Comparison of ENCODE assay signal across 1 cellular context in genomic region chr2:68937346-68938055, GRCh38.
TF ChIP-seq lines count a peak whose summit lies in the region.

No MANE protein-coding gene starts in this region.

TF ChIP-seq in SK-N-SH treated with all-trans-retinoic acid at 6 μM for 48 hours, 23 proteins besides CTCF, POLR2A, EP300 and RAD21 (continued from another document):
- TF ChIP-seq, protein P1, sequence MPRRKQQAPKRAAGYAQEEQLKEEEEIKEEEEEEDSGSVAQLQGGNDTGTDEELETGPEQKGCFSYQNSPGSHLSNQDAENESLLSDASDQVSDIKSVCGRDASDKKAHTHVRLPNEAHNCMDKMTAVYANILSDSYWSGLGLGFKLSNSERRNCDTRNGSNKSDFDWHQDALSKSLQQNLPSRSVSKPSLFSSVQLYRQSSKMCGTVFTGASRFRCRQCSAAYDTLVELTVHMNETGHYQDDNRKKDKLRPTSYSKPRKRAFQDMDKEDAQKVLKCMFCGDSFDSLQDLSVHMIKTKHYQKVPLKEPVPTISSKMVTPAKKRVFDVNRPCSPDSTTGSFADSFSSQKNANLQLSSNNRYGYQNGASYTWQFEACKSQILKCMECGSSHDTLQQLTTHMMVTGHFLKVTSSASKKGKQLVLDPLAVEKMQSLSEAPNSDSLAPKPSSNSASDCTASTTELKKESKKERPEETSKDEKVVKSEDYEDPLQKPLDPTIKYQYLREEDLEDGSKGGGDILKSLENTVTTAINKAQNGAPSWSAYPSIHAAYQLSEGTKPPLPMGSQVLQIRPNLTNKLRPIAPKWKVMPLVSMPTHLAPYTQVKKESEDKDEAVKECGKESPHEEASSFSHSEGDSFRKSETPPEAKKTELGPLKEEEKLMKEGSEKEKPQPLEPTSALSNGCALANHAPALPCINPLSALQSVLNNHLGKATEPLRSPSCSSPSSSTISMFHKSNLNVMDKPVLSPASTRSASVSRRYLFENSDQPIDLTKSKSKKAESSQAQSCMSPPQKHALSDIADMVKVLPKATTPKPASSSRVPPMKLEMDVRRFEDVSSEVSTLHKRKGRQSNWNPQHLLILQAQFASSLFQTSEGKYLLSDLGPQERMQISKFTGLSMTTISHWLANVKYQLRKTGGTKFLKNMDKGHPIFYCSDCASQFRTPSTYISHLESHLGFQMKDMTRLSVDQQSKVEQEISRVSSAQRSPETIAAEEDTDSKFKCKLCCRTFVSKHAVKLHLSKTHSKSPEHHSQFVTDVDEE (CRISPR knock-in tag; IDR thresholded peaks at IDR 0.05) = no peak
- TF ChIP-seq TOX (CRISPR knock-in tag; IDR thresholded peaks at IDR 0.05; ENCODE audit: borderline replicate concordance) = no peak
- no peak for TF ChIP-seq SNAI2 (CRISPR knock-in tag; IDR thresholded peaks at IDR 0.05)
- no peak for TF ChIP-seq ARNTL (CRISPR knock-in tag; IDR thresholded peaks at IDR 0.05; ENCODE audit: borderline replicate concordance, low read depth)
- no peak for TF ChIP-seq CREB5 (CRISPR knock-in tag; IDR thresholded peaks at IDR 0.05; ENCODE audit: low read depth)
- TF ChIP-seq ESRRG (CRISPR knock-in tag; IDR thresholded peaks at IDR 0.05) = no peak
- TF ChIP-seq, protein P2, sequence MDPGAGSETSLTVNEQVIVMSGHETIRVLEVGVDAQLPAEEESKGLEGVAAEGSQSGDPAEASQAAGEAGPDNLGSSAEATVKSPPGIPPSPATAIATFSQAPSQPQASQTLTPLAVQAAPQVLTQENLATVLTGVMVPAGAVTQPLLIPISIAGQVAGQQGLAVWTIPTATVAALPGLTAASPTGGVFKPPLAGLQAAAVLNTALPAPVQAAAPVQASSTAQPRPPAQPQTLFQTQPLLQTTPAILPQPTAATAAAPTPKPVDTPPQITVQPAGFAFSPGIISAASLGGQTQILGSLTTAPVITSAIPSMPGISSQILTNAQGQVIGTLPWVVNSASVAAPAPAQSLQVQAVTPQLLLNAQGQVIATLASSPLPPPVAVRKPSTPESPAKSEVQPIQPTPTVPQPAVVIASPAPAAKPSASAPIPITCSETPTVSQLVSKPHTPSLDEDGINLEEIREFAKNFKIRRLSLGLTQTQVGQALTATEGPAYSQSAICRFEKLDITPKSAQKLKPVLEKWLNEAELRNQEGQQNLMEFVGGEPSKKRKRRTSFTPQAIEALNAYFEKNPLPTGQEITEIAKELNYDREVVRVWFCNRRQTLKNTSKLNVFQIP (CRISPR knock-in tag; IDR thresholded peaks at IDR 0.05; ENCODE audit: borderline replicate concordance, low read depth) = no peak
- TF ChIP-seq ZC3H10 (CRISPR knock-in tag; IDR thresholded peaks at IDR 0.05) = no peak
